In the genomic region with DNA sequence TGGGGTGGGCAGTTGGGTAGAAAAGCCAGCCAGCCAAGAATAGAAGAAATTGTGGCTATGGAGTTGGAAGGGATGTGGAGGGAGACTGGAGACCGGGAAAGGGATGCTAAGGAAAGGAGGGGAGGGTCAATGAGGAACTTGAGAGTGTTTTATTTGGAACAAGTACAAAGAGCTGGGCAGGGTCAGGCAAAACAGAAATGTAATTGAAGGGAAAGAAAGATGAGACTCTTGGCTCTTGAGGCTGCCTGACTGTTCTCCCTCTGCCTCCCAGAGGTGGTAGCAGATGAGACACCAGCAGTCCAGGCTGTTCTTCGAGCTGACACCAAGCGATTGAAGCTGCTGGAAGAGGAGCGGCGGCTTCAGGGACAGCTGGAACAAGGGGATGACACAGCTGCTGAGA, we compare ENCODE assay signal across 22 cellular contexts.
"Had no signal": no experiment of that assay in that cellular context is flagged by ENCODE, and none has a peak within 500 bp of the region (broad histone marks: within the 10 kb centered on the region; RNA-seq: fewer than 3 reads in every experiment).

No MANE protein-coding gene starts in this region.

- H3K9me3 ChIP-seq: body of pancreas, left lung, thoracic aorta had no signal

- H3K4me1 Mint-ChIP-seq: activated CD4-positive, alpha-beta T cell treated with anti-CD3 and anti-CD28 coated beads, Interleukin-2, amount 10 ng/mL, durations not matched to agents 7 days and 5 days; activated T-helper 17 cell treated with anti-CD3 and anti-CD28 coated beads, Interleukin-2, amount 50 U/mL, for 72 hours; immature natural killer cell; neural crest cell; T-cell had no signal

- ATAC-seq: activated CD8-positive, alpha-beta T cell treated with anti-CD3 and anti-CD28 coated beads for 36 hours; activated T-helper 17 cell treated with anti-CD3 and anti-CD28 coated beads, Interleukin-2, amount 50 U/mL, for 72 hours; body of pancreas; foreskin keratinocyte; left lung; T-cell had no signal

- H3K4me3 ChIP-seq: body of pancreas, left lung, lung, thoracic aorta had no signal

- H3K4me3 Mint-ChIP-seq: activated CD4-positive, alpha-beta T cell treated with anti-CD3 and anti-CD28 coated beads, Interleukin-2, amount 10 ng/mL, durations not matched to agents 7 days and 5 days; activated CD8-positive, alpha-beta T cell treated with anti-CD3 and anti-CD28 coated beads for 36 hours; activated T-cell treated with anti-CD3 and anti-CD28 coated beads, Interleukin-2, amount 50 U/mL, for 24 hours; activated T-helper 17 cell treated with anti-CD3 and anti-CD28 coated beads, Interleukin-2, amount 50 U/mL, for 72 hours; immature natural killer cell; neural crest cell; T-cell; type B pancreatic cell had no signal

- H3K27me3 Mint-ChIP-seq: activated CD4-positive, alpha-beta T cell treated with anti-CD3 and anti-CD28 coated beads, Interleukin-2, amount 10 ng/mL, durations not matched to agents 7 days and 5 days; activated CD8-positive, alpha-beta T cell treated with anti-CD3 and anti-CD28 coated beads for 36 hours; activated T-cell treated with anti-CD3 and anti-CD28 coated beads, Interleukin-2, amount 50 U/mL, for 24 hours; activated T-helper 17 cell treated with anti-CD3 and anti-CD28 coated beads, Interleukin-2, amount 50 U/mL, for 72 hours; naive B cell; progenitor cell of endocrine pancreas; T-cell; type B pancreatic cell had no signal

- H3K27me3 ChIP-seq: body of pancreas, foreskin keratinocyte, left lung had no signal

- H3K9me3 Mint-ChIP-seq: activated CD4-positive, alpha-beta T cell treated with anti-CD3 and anti-CD28 coated beads, Interleukin-2, amount 10 ng/mL, durations not matched to agents 7 days and 5 days; activated CD8-positive, alpha-beta T cell treated with anti-CD3 and anti-CD28 coated beads for 36 hours; activated T-cell treated with anti-CD3 and anti-CD28 coated beads, Interleukin-2, amount 50 U/mL, for 24 hours; activated T-helper 17 cell treated with anti-CD3 and anti-CD28 coated beads, Interleukin-2, amount 50 U/mL, for 72 hours; immature natural killer cell; naive B cell; neural crest cell; T-cell; type B pancreatic cell had no signal

- DNase-seq: activated CD4-positive, alpha-beta T cell treated with anti-CD3 and anti-CD28 coated beads, Interleukin-2, amount 10 ng/mL, durations not matched to agents 7 days and 5 days; activated CD8-positive, alpha-beta T cell treated with anti-CD3 and anti-CD28 coated beads for 36 hours; activated T-cell treated with anti-CD3 and anti-CD28 coated beads, Interleukin-2, amount 50 U/mL, for 24 hours; body of pancreas; erythroblast; foreskin keratinocyte; immature natural killer cell; kidney glomerular epithelial cell; left lung; naive B cell; retina; stimulated activated CD4-positive, alpha-beta T cell treated with anti-CD3 and anti-CD28 coated beads, Interleukin-2, amount 100 ng/mL, for 48 hours; stimulated activated CD8-positive, alpha-beta memory T cell treated with anti-CD3 and anti-CD28 coated beads, Interleukin-4, amount 100 ng/mL, for 48 hours; stimulated activated naive CD4-positive, alpha-beta T cell treated with Interleukin-2 at 50 U/mL for 16 hours; T-cell had no signal

- H3K27ac Mint-ChIP-seq: activated CD4-positive, alpha-beta T cell treated with anti-CD3 and anti-CD28 coated beads, Interleukin-2, amount 10 ng/mL, durations not matched to agents 7 days and 5 days; activated CD8-positive, alpha-beta T cell treated with anti-CD3 and anti-CD28 coated beads for 36 hours; activated T-helper 17 cell treated with anti-CD3 and anti-CD28 coated beads, Interleukin-2, amount 50 U/mL, for 72 hours; progenitor cell of endocrine pancreas; type B pancreatic cell had no signal

- FAIRE-seq: endometrium had no signal

- H3K4me1 ChIP-seq: body of pancreas, foreskin keratinocyte, left lung had no signal

- H3K27ac ChIP-seq: body of pancreas, foreskin keratinocyte, left lung, thoracic aorta had no signal
